1 cellular context compared by ENCODE assay signal in genomic region chr5:59102437-59102836, GRCh38.
TF ChIP-seq lines count a peak whose summit lies in the region.

No MANE protein-coding gene starts in this region.

TF ChIP-seq in IMR-90, 13 proteins besides CTCF, POLR2A, EP300 and RAD21 (continued from another document):
- TF ChIP-seq NFE2L2 (IDR thresholded peaks at IDR 0.05; ENCODE audit: low read depth, low read length): no peak
- no peak for TF ChIP-seq SMC3 (IDR thresholded peaks at IDR 0.05; ENCODE audit: low read depth, low read length)
- TF ChIP-seq RCOR1 (IDR thresholded peaks at IDR 0.05; ENCODE audit: insufficient replicate concordance, low read length): no peak
- no peak for TF ChIP-seq MAFK (IDR thresholded peaks at IDR 0.05; ENCODE audit: low read depth, low read length)
- TF ChIP-seq FOS (IDR thresholded peaks at IDR 0.05; ENCODE audit: low read depth, low read length): no peak
- no peak for TF ChIP-seq MAZ (IDR thresholded peaks at IDR 0.05; ENCODE audit: borderline replicate concordance, low read depth, low read length)
- no peak for TF ChIP-seq USF2 (IDR thresholded peaks at IDR 0.05; ENCODE audit: low read depth, low read length)
- no peak for TF ChIP-seq RFX5 (IDR thresholded peaks at IDR 0.05; ENCODE audit: low read depth, low read length)
- TF ChIP-seq CHD1 (IDR thresholded peaks at IDR 0.05; ENCODE audit: low read depth, low read length): no peak
